Comparison of ENCODE assay signal across 22 cellular contexts in genomic region chrX:12741416-12741815, GRCh38. TPM values are rescaled to one million over a fixed set of nuclear protein-coding genes. Genes with fewer than 3 reads are reported as not detected.
DNase-seq lines count a peak whose midpoint lies in the region; ATAC-seq and TF ChIP-seq lines count a peak whose summit lies in the region.
"Had no signal": no experiment of that assay in that cellular context is flagged by ENCODE, and none has a peak within 500 bp of the region (broad histone marks: within the 10 kb centered on the region; RNA-seq: fewer than 3 reads in every experiment).

No MANE protein-coding gene starts in this region.

- no peak overlapping the region for H3K4me3 Mint-ChIP-seq in activated CD8-positive, alpha-beta T cell treated with anti-CD3 and anti-CD28 coated beads for 36 hours
- H3K4me3 Mint-ChIP-seq: activated CD4-positive, alpha-beta memory T cell treated with anti-CD3 and anti-CD28 coated beads for 36 hours; activated naive CD8-positive, alpha-beta T cell treated with anti-CD3 and anti-CD28 coated beads for 36 hours; naive thymus-derived CD4-positive, alpha-beta T cell; stimulated activated effector memory CD8-positive, alpha-beta T cell treated with anti-CD3 and anti-CD28 coated beads, Interleukin-12 subunit alpha, Interleukin-12 subunit beta, amount 100 ng/mL, for 72 hours had no signal

- no peaks in the 10 kb centered on the region for H3K36me3 Mint-ChIP-seq in activated CD8-positive, alpha-beta T cell treated with anti-CD3 and anti-CD28 coated beads for 36 hours (ENCODE audit: low read depth)
- H3K36me3 Mint-ChIP-seq: activated CD4-positive, alpha-beta memory T cell treated with anti-CD3 and anti-CD28 coated beads for 36 hours; activated naive CD8-positive, alpha-beta T cell treated with anti-CD3 and anti-CD28 coated beads for 36 hours; naive thymus-derived CD4-positive, alpha-beta T cell; stimulated activated effector memory CD8-positive, alpha-beta T cell treated with anti-CD3 and anti-CD28 coated beads, Interleukin-12 subunit alpha, Interleukin-12 subunit beta, amount 100 ng/mL, for 72 hours had no signal

- ATAC-seq in RWPE2 (ENCODE audit: low read depth), result peak; percentile 94
- no peak for ATAC-seq in right lobe of liver
- no peak for ATAC-seq in activated CD8-positive, alpha-beta T cell treated with anti-CD3 and anti-CD28 coated beads for 36 hours
- ATAC-seq in GM18511 (IDR thresholded peaks at IDR 0.05; ENCODE audit: unreplicated experiment), result no peak
- ATAC-seq: K562; left lung; naive thymus-derived CD4-positive, alpha-beta T cell; stimulated activated effector memory CD8-positive, alpha-beta T cell treated with anti-CD3 and anti-CD28 coated beads, Interleukin-12 subunit alpha, Interleukin-12 subunit beta, amount 100 ng/mL, for 72 hours had no signal

- TF ChIP-seq CTCF in 22Rv1 (IDR thresholded peaks at IDR 0.05) (no peak), RWPE2 (IDR thresholded peaks at IDR 0.05; ENCODE audit: poor library complexity, severe bottlenecking) (no peak), right lobe of liver (IDR thresholded peaks at IDR 0.05) (no peak)
- TF ChIP-seq CTCF in activated CD8-positive, alpha-beta T cell treated with anti-CD3 and anti-CD28 coated beads for 36 hours (IDR thresholded peaks at IDR 0.05), result no peak

- 44% methylated on average over 4 of the region's 6 CpGs for WGBS in right lobe of liver (ENCODE audit: insufficient coverage, low coverage, low lambda C conversion rate, missing lambda C conversion rate)

- TF ChIP-seq POLR2A in right lobe of liver (IDR thresholded peaks at IDR 0.05), result no peak

- H3K27me3 Mint-ChIP-seq in activated CD8-positive, alpha-beta T cell treated with anti-CD3 and anti-CD28 coated beads for 36 hours, result peaks cover 2% of the 10 kb centered on the region
- H3K27me3 Mint-ChIP-seq: activated CD4-positive, alpha-beta memory T cell treated with anti-CD3 and anti-CD28 coated beads for 36 hours had no signal

- intact Hi-C loops in right lobe of liver (cut with DNase I), result no loop called here
- intact Hi-C loops in activated CD8-positive, alpha-beta T cell treated with anti-CD3 and anti-CD28 coated beads for 36 hours (cut with micrococcal nuclease), result no loop called here

- H3K27ac ChIP-seq in 22Rv1 (peak overlapping the region; percentile 40), RWPE2 (ENCODE audit: poor library complexity, severe bottlenecking) (no peak overlapping the region), right lobe of liver (no peak overlapping the region)
- H3K27ac ChIP-seq: left lung had no signal

- H3K4me3 ChIP-seq in RWPE2 (ENCODE audit: severe bottlenecking), result no peak overlapping the region
- no peak overlapping the region for H3K4me3 ChIP-seq in right lobe of liver
- H3K4me3 ChIP-seq: K562, left lung had no signal

- DNase-seq in HT-29 (ENCODE audit: low spot score) (peak; percentile 54), RWPE2 (ENCODE audit: low spot score) (peak; percentile 38), iPS-NIHi11 (ENCODE audit: low spot score) (peak; percentile 5), right lobe of liver (no peak), dedifferentiated amniotic fluid mesenchymal stem cell (ENCODE audit: extremely low spot score) (no peak)
- no peak for DNase-seq in activated CD8-positive, alpha-beta T cell treated with anti-CD3 and anti-CD28 coated beads for 36 hours
- DNase-seq: activated CD4-positive, alpha-beta memory T cell treated with anti-CD3 and anti-CD28 coated beads for 36 hours; activated naive CD8-positive, alpha-beta T cell treated with anti-CD3 and anti-CD28 coated beads for 36 hours; central memory CD4-positive, alpha-beta T cell; dermis blood vessel endothelial cell; foreskin fibroblast; left lung; MV-4-11; naive thymus-derived CD4-positive, alpha-beta T cell; NCI-H146; NCI-H774; occipital lobe; T1000 had no signal

- no peaks in the 10 kb centered on the region for H3K9me3 ChIP-seq in RWPE2 (ENCODE audit: severe bottlenecking)
- H3K9me3 ChIP-seq in right lobe of liver, result no peaks in the 10 kb centered on the region
- H3K9me3 ChIP-seq: left lung had no signal

- no peaks in the 10 kb centered on the region for H3K9me3 Mint-ChIP-seq in activated CD8-positive, alpha-beta T cell treated with anti-CD3 and anti-CD28 coated beads for 36 hours
- H3K9me3 Mint-ChIP-seq: activated CD4-positive, alpha-beta memory T cell treated with anti-CD3 and anti-CD28 coated beads for 36 hours; activated naive CD8-positive, alpha-beta T cell treated with anti-CD3 and anti-CD28 coated beads for 36 hours; stimulated activated effector memory CD8-positive, alpha-beta T cell treated with anti-CD3 and anti-CD28 coated beads, Interleukin-12 subunit alpha, Interleukin-12 subunit beta, amount 100 ng/mL, for 72 hours had no signal

- POLR2A ChIA-PET in activated CD8-positive, alpha-beta T cell treated with anti-CD3 and anti-CD28 coated beads for 36 hours (lab: Charles Lee), result no interaction called here

- H3K27me3 ChIP-seq in RWPE2 (ENCODE audit: insufficient read depth, poor library complexity, severe bottlenecking), result no peaks in the 10 kb centered on the region
- H3K27me3 ChIP-seq in right lobe of liver, result no peaks in the 10 kb centered on the region
- H3K27me3 ChIP-seq: left lung had no signal

- peaks cover 3% of the 10 kb centered on the region for H3K4me1 ChIP-seq in RWPE2 (ENCODE audit: insufficient read depth, poor library complexity, severe bottlenecking)
- no peaks in the 10 kb centered on the region for H3K4me1 ChIP-seq in right lobe of liver
- H3K4me1 ChIP-seq: left lung had no signal

- H3K36me3 ChIP-seq in RWPE2 (ENCODE audit: low read depth), result no peaks in the 10 kb centered on the region
- no peaks in the 10 kb centered on the region for H3K36me3 ChIP-seq in right lobe of liver
- H3K36me3 ChIP-seq: left lung had no signal

- H3K27ac Mint-ChIP-seq in activated CD8-positive, alpha-beta T cell treated with anti-CD3 and anti-CD28 coated beads for 36 hours, result no peak overlapping the region
- H3K27ac Mint-ChIP-seq: activated CD4-positive, alpha-beta memory T cell treated with anti-CD3 and anti-CD28 coated beads for 36 hours; activated naive CD8-positive, alpha-beta T cell treated with anti-CD3 and anti-CD28 coated beads for 36 hours; naive thymus-derived CD4-positive, alpha-beta T cell; stimulated activated effector memory CD8-positive, alpha-beta T cell treated with anti-CD3 and anti-CD28 coated beads, Interleukin-12 subunit alpha, Interleukin-12 subunit beta, amount 100 ng/mL, for 72 hours had no signal

- CTCF ChIA-PET in activated CD8-positive, alpha-beta T cell treated with anti-CD3 and anti-CD28 coated beads for 36 hours (lab: Charles Lee), result no interaction called here

- no peaks in the 10 kb centered on the region for H3K4me1 Mint-ChIP-seq in activated CD8-positive, alpha-beta T cell treated with anti-CD3 and anti-CD28 coated beads for 36 hours (ENCODE audit: low read depth)
- H3K4me1 Mint-ChIP-seq: activated naive CD8-positive, alpha-beta T cell treated with anti-CD3 and anti-CD28 coated beads for 36 hours; naive thymus-derived CD4-positive, alpha-beta T cell; stimulated activated effector memory CD8-positive, alpha-beta T cell treated with anti-CD3 and anti-CD28 coated beads, Interleukin-12 subunit alpha, Interleukin-12 subunit beta, amount 100 ng/mL, for 72 hours had no signal

RNA-seq across cellular contexts. Expression of gene PRPS2, which starts 49.8 kb away (rescaled TPM):
- 12.4 and 21.0 TPM in 2 replicates for total RNA-seq in HT-29 (2014; rRNA removed; shearing (Covaris generic))
- total RNA-seq in right lobe of liver, result 10 to 100 TPM; 13.9 to 17.9 (median 15.0) TPM
- 100 to 1,000 TPM; 110 to 114 TPM for total RNA-seq in activated CD8-positive, alpha-beta T cell treated with anti-CD3 and anti-CD28 coated beads for 36 hours

Comparison
In these comparisons a context has a peak if more than half of its experiments do, and no peak if none do; other contexts are left out.
1. DNase-seq: peak in HT-29 (single experiment), RWPE2 (single experiment) and iPS-NIHi11 (single experiment); none in right lobe of liver (0 of 3), activated CD8-positive, alpha-beta T cell treated with anti-CD3 and anti-CD28 coated beads for 36 hours (single experiment) and dedifferentiated amniotic fluid mesenchymal stem cell (single experiment).